In the genomic region with DNA sequence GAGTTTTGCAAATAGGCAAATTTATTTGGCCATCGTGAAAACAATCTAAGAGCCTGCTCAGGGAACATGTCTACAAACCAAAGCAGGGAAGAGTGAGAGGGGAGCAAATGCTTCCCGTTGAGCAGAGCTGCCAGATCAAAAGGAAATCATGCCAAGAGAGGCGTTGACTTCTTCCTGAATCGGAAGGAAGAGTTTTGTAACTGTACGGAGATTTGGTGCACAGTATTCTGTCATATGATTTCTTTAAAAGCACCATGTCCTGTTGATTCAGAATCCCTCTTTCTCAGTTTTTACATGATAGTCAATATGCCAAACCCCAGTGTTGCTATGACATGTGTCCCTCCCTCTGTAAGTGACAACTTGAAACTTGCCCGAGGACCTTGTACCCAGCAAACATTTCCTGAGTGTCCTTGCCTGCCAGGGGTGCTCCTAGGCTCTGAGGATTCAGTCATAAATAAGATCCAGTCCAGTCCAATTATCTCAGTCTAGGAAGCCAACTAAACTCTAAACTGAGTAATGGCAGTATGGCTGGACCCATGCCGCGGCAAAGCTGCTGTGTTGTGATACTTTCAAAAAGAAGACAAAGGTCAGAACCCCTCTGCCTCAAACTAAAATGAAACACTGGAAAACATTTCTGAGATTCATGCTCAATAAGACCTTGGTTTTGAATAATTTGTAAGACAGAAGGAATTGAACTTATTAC, we compare ENCODE assay signal across 16 cellular contexts.
DNase-seq lines count a peak whose midpoint lies in the region; ATAC-seq and TF ChIP-seq lines count a peak whose summit lies in the region.
"Had no signal": no experiment of that assay in that cellular context is flagged by ENCODE, and none has a peak within 500 bp of the region (broad histone marks: within the 10 kb centered on the region; RNA-seq: fewer than 3 reads in every experiment).

No MANE protein-coding gene starts in this region.

- no peaks in the 10 kb centered on the region for H3K9me3 ChIP-seq in right atrium auricular region
- no peaks in the 10 kb centered on the region for H3K9me3 ChIP-seq in aorta (ENCODE audit: control insufficient read depth, low read length)
- H3K9me3 ChIP-seq: prostate gland had no signal

- H3K27me3 ChIP-seq in right atrium auricular region = no peaks in the 10 kb centered on the region
- no peaks in the 10 kb centered on the region for H3K27me3 ChIP-seq in aorta (ENCODE audit: control insufficient read depth in 1 of 2, insufficient read depth in 2 of 2, low read length in 1 of 2)

- H3K4me1 ChIP-seq in right atrium auricular region = peaks cover 0 to 58% of the 10 kb centered on the region in 2 donors
- peaks cover 0 to 3% of the 10 kb centered on the region in 2 donors for H3K4me1 ChIP-seq in aorta (ENCODE audit: control insufficient read depth in 1 of 2, insufficient read depth in 2 of 2, low read length in 2 of 2)
- H3K4me1 ChIP-seq: prostate gland had no signal

- DNase-seq in cardiac fibroblast (ENCODE audit: low read depth in 2 of 2) = peak; percentile 11 to 65
- DNase-seq in right atrium auricular region (ENCODE audit: low spot score) = no peak
- DNase-seq in pons (ENCODE audit: low spot score) = peak; percentile 46
- no peak for DNase-seq in aorta
- no peak for DNase-seq in A172 (ENCODE audit: low spot score)
- DNase-seq in NCI-H748 treated with DMSO at 0.1 percent for 48 hours (lab: John Stamatoyannopoulos, UW) = no peak
- DNase-seq in GM19238 (ENCODE audit: insufficient read length, low spot score) = no peak
- DNase-seq: activated CD4-positive, alpha-beta T cell treated with anti-CD3 and anti-CD28 coated beads for 48 hours; activated T-cell treated with anti-CD3 and anti-CD28 coated beads, Interleukin-2, amount 50 U/mL, for 24 hours; amygdala; effector memory CD8-positive, alpha-beta T cell; mammary epithelial cell; PC-3; stimulated activated CD4-positive, alpha-beta T cell treated with anti-CD3 and anti-CD28 coated beads, Interleukin-4, amount 100 ng/mL, for 24 hours; stimulated activated naive B cell treated with anti-CD40 and anti-IgM and Interleukin-4, amounts not matched to agents 10 μg/mL and 1 μg/mL and 100 μg/mL, for 72 hours had no signal

- WGBS in aorta, 2 donors = 30 to 35% methylated on average over 8 of the region's 8 CpGs

- TF ChIP-seq CTCF in cardiac fibroblast (IDR thresholded peaks at IDR 0.05; ENCODE audit: low read depth, low read length) (no peak), right atrium auricular region (IDR thresholded peaks at IDR 0.05) (no peak)

- intact Hi-C loops in aorta (cut with DNase I) = no loop called here

- H3K4me3 ChIP-seq in cardiac fibroblast (replicated peaks in 1 of 2; ENCODE audit: low read depth in 2 of 2, low read length in 2 of 2) = no peak overlapping the region
- no peak overlapping the region for H3K4me3 ChIP-seq in right atrium auricular region
- H3K4me3 ChIP-seq in aorta (ENCODE audit: low read length in 2 of 2) = no peak overlapping the region
- H3K4me3 ChIP-seq: prostate gland had no signal

- H3K36me3 ChIP-seq in right atrium auricular region (peaks cover 13% of the 10 kb centered on the region), aorta (ENCODE audit: control insufficient read depth in 1 of 2, insufficient read depth in 2 of 2, low read length in 1 of 2) (no peaks in the 10 kb centered on the region)
- H3K36me3 ChIP-seq: prostate gland had no signal

- peak; percentile 60 for ATAC-seq in aorta (ENCODE audit: low FRiP score)
- ATAC-seq: effector memory CD8-positive, alpha-beta T cell; PC-3; stimulated activated naive B cell treated with anti-CD40 and anti-IgM and Interleukin-4, amounts not matched to agents 10 μg/mL and 1 μg/mL and 100 μg/mL, for 72 hours had no signal

- H3K27ac ChIP-seq in right atrium auricular region = peak overlapping the region; percentile 20 to 58
- H3K27ac ChIP-seq in aorta (ENCODE audit: low read depth in 1 of 2, low read length in 2 of 2) = no peak overlapping the region
- H3K27ac ChIP-seq: prostate gland had no signal

Comparison
In these comparisons a context has a peak if more than half of its experiments do, and no peak if none do; other contexts are left out.
1. DNase-seq: peak in cardiac fibroblast (2 of 2) and pons (single experiment); none in right atrium auricular region (single experiment), aorta (0 of 2), A172 (single experiment), NCI-H748 treated with DMSO at 0.1 percent for 48 hours (single experiment) and GM19238 (single experiment).
2. H3K27ac ChIP-seq: peak in right atrium auricular region (2 of 2); none in aorta (0 of 2).